In the genomic region with DNA sequence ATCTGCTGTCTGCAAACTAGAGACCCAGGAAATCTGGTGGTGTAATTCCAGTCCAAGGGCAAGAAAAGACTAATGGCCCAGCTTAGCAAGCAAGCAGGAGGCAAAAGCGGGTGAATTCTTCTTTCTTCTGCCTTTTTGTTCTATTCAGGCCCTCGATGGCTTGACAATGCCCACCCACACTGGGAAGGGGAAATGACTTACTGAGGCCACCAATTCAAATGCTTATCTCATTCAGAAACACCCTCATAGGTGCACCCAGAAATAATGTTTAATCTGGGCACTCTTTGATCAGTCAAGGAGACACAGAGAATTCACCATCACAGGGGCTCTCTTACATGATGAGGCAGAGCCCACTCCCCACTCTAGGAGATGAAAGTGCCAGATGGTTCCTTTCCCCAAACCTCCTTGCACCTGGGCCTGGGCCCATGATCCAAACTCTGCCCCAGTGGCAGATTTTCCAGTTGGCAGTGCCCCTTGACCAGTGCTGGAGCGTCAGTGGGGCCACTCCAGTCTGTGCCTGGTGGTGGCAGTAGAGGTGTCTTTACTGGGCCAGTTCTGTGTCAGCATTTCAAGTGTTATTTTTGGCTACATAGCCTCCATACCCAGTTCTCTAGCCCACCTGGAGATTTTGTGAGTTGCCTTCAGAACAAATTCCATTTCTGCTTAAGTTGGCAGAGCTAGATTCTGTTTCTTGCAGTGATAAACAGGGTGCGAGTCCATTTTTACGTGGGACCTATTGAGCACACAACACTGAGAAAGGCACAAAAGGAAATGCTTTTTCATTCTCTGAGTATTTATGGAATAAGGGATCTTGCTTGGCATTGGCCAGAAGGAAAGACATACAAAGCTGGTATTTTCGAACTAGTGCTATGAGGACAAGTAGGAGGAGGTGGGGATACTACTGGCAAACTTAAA, we compare ENCODE assay signal across 8 cellular contexts. TPM values are rescaled to one million over a fixed set of nuclear protein-coding genes. Genes with fewer than 3 reads are reported as not detected.
DNase-seq lines count a peak whose midpoint lies in the region; ATAC-seq and TF ChIP-seq lines count a peak whose summit lies in the region.

No MANE protein-coding gene starts in this region.

- ATAC-seq in GM18861 (IDR thresholded peaks at IDR 0.05; ENCODE audit: unreplicated experiment) (peak; percentile 70), HG03342 (IDR thresholded peaks at IDR 0.05; ENCODE audit: unreplicated experiment) (peak; percentile 73), GM18873 (IDR thresholded peaks at IDR 0.05; ENCODE audit: low FRiP score, unreplicated experiment) (no peak)
- ATAC-seq in activated naive CD4-positive, alpha-beta T cell treated with anti-CD3 and anti-CD28 coated beads, Interleukin-2, amount 50 U/mL, for 72 hours: peak; percentile 47 to 67
- ATAC-seq in CD8-positive, alpha-beta T cell: no peak

- POLR2A ChIA-PET in CD8-positive, alpha-beta T cell (lab: Charles Lee): no interaction called here

- no peaks in the 10 kb centered on the region for H3K36me3 Mint-ChIP-seq in activated naive CD4-positive, alpha-beta T cell treated with anti-CD3 and anti-CD28 coated beads, Interleukin-2, amount 50 U/mL, for 72 hours
- no peaks in the 10 kb centered on the region for H3K36me3 Mint-ChIP-seq in nephron progenitor cell (ENCODE audit: low read depth)
- H3K36me3 Mint-ChIP-seq in CD8-positive, alpha-beta T cell: no peaks in the 10 kb centered on the region

- no peaks in the 10 kb centered on the region for H3K9me3 Mint-ChIP-seq in activated naive CD4-positive, alpha-beta T cell treated with anti-CD3 and anti-CD28 coated beads, Interleukin-2, amount 50 U/mL, for 72 hours
- no peaks in the 10 kb centered on the region for H3K9me3 Mint-ChIP-seq in nephron progenitor cell
- no peaks in the 10 kb centered on the region for H3K9me3 Mint-ChIP-seq in CD8-positive, alpha-beta T cell

- DNase-seq in BE2C: peak; percentile 34
- no peak for DNase-seq in activated naive CD4-positive, alpha-beta T cell treated with anti-CD3 and anti-CD28 coated beads, Interleukin-2, amount 50 U/mL, for 72 hours (ENCODE audit: low spot score in 2 of 2)
- DNase-seq in nephron progenitor cell: peak; percentile 29
- no peak for DNase-seq in CD8-positive, alpha-beta T cell
- no peak for DNase-seq in activated effector memory CD4-positive, alpha-beta T cell treated with anti-CD3 and anti-CD28 coated beads, Interleukin-2, amount 50 U/mL, for 16 hours

- H3K4me3 ChIP-seq in BE2C (ENCODE audit: low read depth, low read length): no peak overlapping the region
- H3K4me3 ChIP-seq in CD8-positive, alpha-beta T cell (ENCODE audit: low read depth, low read length): no peak overlapping the region

- H3K27ac ChIP-seq in CD8-positive, alpha-beta T cell (ENCODE audit: low read depth, low read length): no peak overlapping the region

- no peak overlapping the region for H3K4me3 Mint-ChIP-seq in nephron progenitor cell
- H3K4me3 Mint-ChIP-seq in CD8-positive, alpha-beta T cell: no peak overlapping the region

- CTCF ChIA-PET in CD8-positive, alpha-beta T cell (lab: Charles Lee): interaction anchor here (1.4 kb wide), 1 partner anchor 22 kb away, joined by 3 read pairs; no protein-coding TSS in a partner anchor

- intact Hi-C loops in CD8-positive, alpha-beta T cell (cut with DNase I, micrococcal nuclease): no loop called here

- TF ChIP-seq CTCF in BE2C (IDR thresholded peaks at IDR 0.05; ENCODE audit: low read depth, low read length) (peak; percentile 57), nephron progenitor cell (IDR thresholded peaks at IDR 0.05) (peak; percentile 51)
- TF ChIP-seq CTCF in CD8-positive, alpha-beta T cell (IDR thresholded peaks at IDR 0.05): no peak

- no peak overlapping the region for H3K27ac Mint-ChIP-seq in activated naive CD4-positive, alpha-beta T cell treated with anti-CD3 and anti-CD28 coated beads, Interleukin-2, amount 50 U/mL, for 72 hours
- no peak overlapping the region for H3K27ac Mint-ChIP-seq in nephron progenitor cell
- no peak overlapping the region for H3K27ac Mint-ChIP-seq in CD8-positive, alpha-beta T cell

- no peaks in the 10 kb centered on the region for H3K4me1 ChIP-seq in BE2C
- H3K4me1 ChIP-seq in CD8-positive, alpha-beta T cell (ENCODE audit: insufficient read depth, low read length): no peaks in the 10 kb centered on the region

- no peaks in the 10 kb centered on the region for H3K9me3 ChIP-seq in BE2C
- no peaks in the 10 kb centered on the region for H3K9me3 ChIP-seq in CD8-positive, alpha-beta T cell (ENCODE audit: low read length)

- H3K27me3 Mint-ChIP-seq in nephron progenitor cell (ENCODE audit: low read depth, poor library complexity): peaks cover 44% of the 10 kb centered on the region
- peaks cover 51% of the 10 kb centered on the region for H3K27me3 Mint-ChIP-seq in CD8-positive, alpha-beta T cell (ENCODE audit: low read depth)

- H3K4me1 Mint-ChIP-seq in nephron progenitor cell: peaks cover 6% of the 10 kb centered on the region
- no peaks in the 10 kb centered on the region for H3K4me1 Mint-ChIP-seq in CD8-positive, alpha-beta T cell (ENCODE audit: low read depth)

- peaks cover 44% of the 10 kb centered on the region for H3K27me3 ChIP-seq in BE2C
- peaks cover 5% of the 10 kb centered on the region for H3K27me3 ChIP-seq in CD8-positive, alpha-beta T cell (ENCODE audit: insufficient read depth, low read length)

- no peaks in the 10 kb centered on the region for H3K36me3 ChIP-seq in BE2C
- no peaks in the 10 kb centered on the region for H3K36me3 ChIP-seq in CD8-positive, alpha-beta T cell (ENCODE audit: insufficient read depth, low read length)

RNA-seq across cellular contexts. Expression of a gene that starts 7.5 kb away (rescaled TPM):
- not detected for polyA plus RNA-seq in BE2C (2012; ENCODE audit: insufficient read depth, insufficient read length, low read depth)
- total RNA-seq in activated naive CD4-positive, alpha-beta T cell treated with anti-CD3 and anti-CD28 coated beads, Interleukin-2, amount 50 U/mL, for 72 hours: not detected
- not detected for total RNA-seq in CD8-positive, alpha-beta T cell

RNA-seq across cellular contexts. Expression of a gene that starts 32.9 kb away (rescaled TPM):
- polyA plus RNA-seq in BE2C (2012; ENCODE audit: insufficient read depth, insufficient read length, low read depth): 11.6 TPM
- 10 to 100 TPM in 1 of 2 donors, 1 to 10 TPM in 1; 4.3 to 10.3 TPM for total RNA-seq in activated naive CD4-positive, alpha-beta T cell treated with anti-CD3 and anti-CD28 coated beads, Interleukin-2, amount 50 U/mL, for 72 hours
- 10 to 100 TPM; 10.2 to 11.8 TPM for total RNA-seq in CD8-positive, alpha-beta T cell

Comparison
In these comparisons a context has a peak if more than half of its experiments do, and no peak if none do; other contexts are left out.
1. DNase-seq: peak in BE2C (single experiment) and nephron progenitor cell (single experiment); none in activated naive CD4-positive, alpha-beta T cell treated with anti-CD3 and anti-CD28 coated beads, Interleukin-2, amount 50 U/mL, for 72 hours (0 of 2), CD8-positive, alpha-beta T cell (0 of 7) and activated effector memory CD4-positive, alpha-beta T cell treated with anti-CD3 and anti-CD28 coated beads, Interleukin-2, amount 50 U/mL, for 16 hours (single experiment).
2. ATAC-seq: peak in GM18861 (single experiment), HG03342 (single experiment) and activated naive CD4-positive, alpha-beta T cell treated with anti-CD3 and anti-CD28 coated beads, Interleukin-2, amount 50 U/mL, for 72 hours (2 of 2); none in GM18873 (single experiment) and CD8-positive, alpha-beta T cell (single experiment).